9 cellular contexts compared by ENCODE assay signal in genomic region chr16:68289621-68290329, GRCh38. TPM values are rescaled to one million over a fixed set of nuclear protein-coding genes. Genes with fewer than 3 reads are reported as not detected.
DNase-seq lines count a peak whose midpoint lies in the region; TF ChIP-seq lines count a peak whose summit lies in the region.
"Had no signal": no experiment of that assay in that cellular context is flagged by ENCODE, and none has a peak within 500 bp of the region (broad histone marks: within the 10 kb centered on the region; RNA-seq: fewer than 3 reads in every experiment).

No MANE protein-coding gene starts in this region.

- TF ChIP-seq POLR2A in Peyer's patch (IDR thresholded peaks at IDR 0.05), result no peak

- no peak overlapping the region for H3K4me3 ChIP-seq in Peyer's patch

- peak overlapping the region in 3 of 4 donors; percentile 10 to 58 (median 35) for H3K27ac ChIP-seq in Peyer's patch

- TF ChIP-seq CTCF in GM13977 (IDR thresholded peaks at IDR 0.05; ENCODE audit: extremely low read depth, insufficient read depth, missing control alignments) (no peak), HFFc6 (IDR thresholded peaks at IDR 0.05) (no peak), Peyer's patch (IDR thresholded peaks at IDR 0.05) (no peak)

- H3K4me3 Mint-ChIP-seq in HFFc6, result peak overlapping the region; percentile 44

- no peaks in the 10 kb centered on the region for H3K9me3 ChIP-seq in Peyer's patch

- H3K4me1 ChIP-seq in Peyer's patch, result peaks cover 0 to 36% (median 21%) of the 10 kb centered on the region in 4 donors

- H3K27ac Mint-ChIP-seq in HFFc6, result peak overlapping the region; percentile 38

- in situ Hi-C loops in GM13977 (cut with MboI; ENCODE audit: low pct_unique_long_range_greater_than_20kb, low sequenced_read_pairs, unreplicated experiment), result no loop called here

- peaks cover 4% of the 10 kb centered on the region for H3K27me3 Mint-ChIP-seq in HFFc6 (ENCODE audit: insufficient read depth)

- DNase-seq in GM13977 (ENCODE audit: low spot score) (peak; percentile 83), HFFc6 (no peak), Peyer's patch (peak in 2 of 3 donors; percentile 66 to 72), NCI-H1048 (lab: John Stamatoyannopoulos, UW) (no peak), GM19240 (ENCODE audit: insufficient read length, low spot score) (no peak), NCI-H226 (no peak)
- DNase-seq in central memory CD4-positive, alpha-beta T cell, result peak; percentile 54
- peak; percentile 34 for DNase-seq in stimulated activated CD4-positive, alpha-beta T cell treated with anti-CD3 and anti-CD28 coated beads, Interleukin-4, amount 100 ng/mL, for 1 hour

- H3K4me1 Mint-ChIP-seq in HFFc6 (ENCODE audit: low read depth), result peaks cover 60% of the 10 kb centered on the region

- peaks cover 51% of the 10 kb centered on the region for H3K36me3 Mint-ChIP-seq in HFFc6 (ENCODE audit: low read depth)

- H3K9me3 Mint-ChIP-seq in HFFc6, result no peaks in the 10 kb centered on the region

- H3K36me3 ChIP-seq in Peyer's patch, result peaks cover 0 to 59% (median 0%) of the 10 kb centered on the region in 3 donors

- no peaks in the 10 kb centered on the region for H3K27me3 ChIP-seq in Peyer's patch

RNA-seq across cellular contexts. Expression of gene SLC7A6OS, which starts 21.0 kb away (rescaled TPM):
- 10 to 100 TPM; 10.5 to 16.2 (median 13.7) TPM for total RNA-seq in HFFc6 (2021; fragmentation: NEBNext Ultra II Directional; extraction: Animal tissue kit (Norgen Biotek cat#: 25700))
- total RNA-seq in Peyer's patch, result 10 to 100 TPM; 11.4 to 26.0 (median 18.3) TPM

RNA-seq across cellular contexts. Expression of gene PRMT7, which starts 21.0 kb away (rescaled TPM):
- 10 to 100 TPM; 32.1 to 37.7 (median 36.4) TPM for total RNA-seq in HFFc6 (2021; fragmentation: NEBNext Ultra II Directional; extraction: Animal tissue kit (Norgen Biotek cat#: 25700))
- total RNA-seq in Peyer's patch, result 100 to 1,000 TPM in 1 of 4 donors, 10 to 100 TPM in 3; 36.6 to 145 (median 65.0) TPM

RNA-seq across cellular contexts. Expression of gene SLC7A6, which starts 25.4 kb away (rescaled TPM):
- total RNA-seq in HFFc6 (2021; fragmentation: NEBNext Ultra II Directional; extraction: Animal tissue kit (Norgen Biotek cat#: 25700)), result 10 to 100 TPM; 46.1 to 56.6 (median 50.8) TPM
- total RNA-seq in Peyer's patch, result 10 to 100 TPM; 19.9 to 83.3 (median 46.4) TPM

RNA-seq across cellular contexts. Expression of gene PLA2G15, which starts 44.6 kb away (rescaled TPM):
- 10 to 100 TPM; 40.1 to 47.4 (median 44.4) TPM for total RNA-seq in HFFc6 (2021; fragmentation: NEBNext Ultra II Directional; extraction: Animal tissue kit (Norgen Biotek cat#: 25700))
- total RNA-seq in Peyer's patch, result 10 to 100 TPM in 3 of 4 donors, 1 to 10 TPM in 1; 8.3 to 27.5 (median 17.6) TPM

RNA-seq across cellular contexts. Expression of gene ESRP2, which starts 53.8 kb away (rescaled TPM):
- total RNA-seq in HFFc6 (2021; fragmentation: NEBNext Ultra II Directional; extraction: Animal tissue kit (Norgen Biotek cat#: 25700)), result under 1 TPM in 4 of 6 experiments, not detected in 2; 0.05 to 0.14 (median 0.10) TPM
- total RNA-seq in Peyer's patch, result 10 to 100 TPM; 15.7 to 67.4 (median 40.9) TPM
- total RNA-seq: LHCN-M2 had no signal

Comparison
In these comparisons a context has a peak if more than half of its experiments do, and no peak if none do; other contexts are left out.
1. DNase-seq: peak in GM13977 (single experiment), Peyer's patch (2 of 3), central memory CD4-positive, alpha-beta T cell (single experiment) and stimulated activated CD4-positive, alpha-beta T cell treated with anti-CD3 and anti-CD28 coated beads, Interleukin-4, amount 100 ng/mL, for 1 hour (single experiment); none in HFFc6 (single experiment), NCI-H1048 (single experiment), GM19240 (single experiment) and NCI-H226 (single experiment).